14 cellular contexts compared by ENCODE assay signal in genomic region chr22:42972592-42973535, GRCh38. TPM values are rescaled to one million over a fixed set of nuclear protein-coding genes. Genes with fewer than 3 reads are reported as not detected.
DNase-seq lines count a peak whose midpoint lies in the region; ATAC-seq and TF ChIP-seq lines count a peak whose summit lies in the region.
"Had no signal": no experiment of that assay in that cellular context is flagged by ENCODE, and none has a peak within 500 bp of the region (broad histone marks: within the 10 kb centered on the region; RNA-seq: fewer than 3 reads in every experiment).

No MANE protein-coding gene starts in this region.

- DNase-seq in KBM-7 (peak; percentile 39), SKM-1 (lab: John Stamatoyannopoulos, UW; ENCODE audit: unreplicated experiment) (peak; percentile 78), left lung (no peak), spleen (no peak), ascending aorta (ENCODE audit: low spot score in 2 of 2) (no peak), T-helper 1 cell (no peak)
- DNase-seq: activated CD8-positive, alpha-beta T cell treated with anti-CD3 and anti-CD28 coated beads for 36 hours; activated gamma-delta T cell treated with Interleukin-2 at 50 U/mL for 16 hours; CD4-positive, alpha-beta T cell; EL; GOT3; NCI-H2227 treated with DMSO at 0.1 percent for 48 hours; PC-3 had no signal

- H3K27me3 ChIP-seq in left lung (no peaks in the 10 kb centered on the region), spleen (replicated peaks in 1 of 7) (no peaks in the 10 kb centered on the region), ascending aorta (no peaks in the 10 kb centered on the region)

- H3K27ac ChIP-seq in left lung: peak overlapping the region in 1 of 2 donors; percentile 85
- peak overlapping the region in 7 of 8 donors; percentile 67 to 89 (median 81) for H3K27ac ChIP-seq in spleen
- H3K27ac ChIP-seq in ascending aorta: no peak overlapping the region

- H3K4me1 ChIP-seq in left lung (peaks cover 16 to 82% of the 10 kb centered on the region in 2 donors), spleen (peaks cover 5 to 91% (median 48%) of the 10 kb centered on the region in 6 donors), ascending aorta (peaks cover under 1 to 32% of the 10 kb centered on the region in 2 donors)

- WGBS in spleen, 5 donors: 76 to 85% (median 83%) methylated on average over 10 of the region's 10 CpGs

- no peaks in the 10 kb centered on the region for H3K9me3 ChIP-seq in left lung
- H3K9me3 ChIP-seq in spleen: no peaks in the 10 kb centered on the region
- no peaks in the 10 kb centered on the region for H3K9me3 ChIP-seq in ascending aorta

- H3K4me3 ChIP-seq in left lung: no peak overlapping the region
- peak overlapping the region in 1 of 8 donors; percentile 46 for H3K4me3 ChIP-seq in spleen
- H3K4me3 ChIP-seq in ascending aorta: no peak overlapping the region

- in situ Hi-C loops in KBM-7 (cut with MboI; ENCODE audit: low pct_unique_long_range_greater_than_20kb, low sequenced_read_pairs): no loop called here

- ATAC-seq in left lung (peak; percentile 22), HG02571 (IDR thresholded peaks at IDR 0.05; ENCODE audit: unreplicated experiment) (no peak)
- ATAC-seq: activated CD8-positive, alpha-beta T cell treated with anti-CD3 and anti-CD28 coated beads for 36 hours; PC-3 had no signal

- H3K36me3 ChIP-seq in left lung (no peaks in the 10 kb centered on the region), spleen (peaks cover 0 to 3% (median 0%) of the 10 kb centered on the region in 6 donors), ascending aorta (peaks cover 0 to 9% of the 10 kb centered on the region in 2 donors)

- no peak for TF ChIP-seq POLR2A in spleen (IDR thresholded peaks at IDR 0.05)

- intact Hi-C loops in left lung (cut with DNase I) (no loop called here), spleen (cut with DNase I; ENCODE audit: low total_unique reads) (no loop called here), ascending aorta (cut with DNase I) (no loop called here)

- TF ChIP-seq CTCF in left lung (IDR thresholded peaks at IDR 0.05) (no peak), spleen (IDR thresholded peaks at IDR 0.05 in 8 of 11, conservative IDR thresholded peaks at IDR 0.05 in 3 of 11) (no peak), ascending aorta (IDR thresholded peaks at IDR 0.05) (no peak)

RNA-seq across cellular contexts. Expression of gene PACSIN2, which starts 42.1 kb away (rescaled TPM):
- total RNA-seq in left lung (100 to 1,000 TPM; 119 to 149 TPM), spleen (10 to 100 TPM; 48.0 to 98.1 (median 78.2) TPM), ascending aorta (95.5 TPM)
- polyA plus RNA-seq in spleen: 10 to 100 TPM; 24.2 to 38.0 (median 25.1) TPM

Comparison
In these comparisons a context has a peak if more than half of its experiments do, and no peak if none do; other contexts are left out.
1. DNase-seq: peak in KBM-7 (single experiment) and SKM-1 (single experiment); none in left lung (0 of 2), spleen (single experiment), ascending aorta (0 of 2) and T-helper 1 cell (0 of 5).
2. H3K27ac ChIP-seq: peak in spleen (7 of 8); none in ascending aorta (0 of 2).